8 cellular contexts compared by ENCODE assay signal in the genomic region with DNA sequence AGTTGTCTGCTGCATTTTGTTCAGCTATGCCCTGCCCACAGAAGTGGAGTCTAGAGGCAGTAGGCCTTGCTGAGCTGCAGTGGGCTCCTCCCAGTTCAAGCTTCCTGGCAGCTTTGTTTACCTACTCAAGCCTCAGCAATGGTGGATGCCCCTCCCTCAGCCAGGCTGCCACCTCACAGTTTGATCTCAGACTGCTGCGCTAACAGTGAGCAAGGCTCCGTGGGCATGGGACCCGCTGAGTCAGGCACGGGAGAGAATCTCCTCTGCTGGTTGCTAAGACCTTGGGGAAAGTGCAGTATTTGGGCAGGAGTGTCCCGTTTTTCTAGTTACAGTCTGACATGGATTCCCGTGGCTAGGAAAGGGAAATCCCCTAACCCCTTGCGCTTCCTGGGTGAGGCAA. TPM values are rescaled to one million over a fixed set of nuclear protein-coding genes. Genes with fewer than 3 reads are reported as not detected.
DNase-seq lines count a peak whose midpoint lies in the region; ATAC-seq and TF ChIP-seq lines count a peak whose summit lies in the region.
"Not testable (repeated sequence)": the region's sequence is repeated elsewhere in the genome, so short reads cannot be mapped to it uniquely, and the experiment has no call there.

No MANE protein-coding gene starts in this region.

- H3K27me3 Mint-ChIP-seq in CD4-positive, alpha-beta T cell; WTC11 (ENCODE audit: low read depth); activated CD4-positive, alpha-beta memory T cell treated with anti-CD3 and anti-CD28 coated beads, Interleukin-2, amount 10 ng/mL, durations not matched to agents 7 days and 5 days; activated T-helper 1 cell treated with anti-CD3 and anti-CD28 coated beads, Interleukin-12 subunit alpha, Interleukin-12 subunit beta, Interleukin-2, Interleukin-4 antibody, amounts not matched to agents 30 ng/mL and 10 ng/mL and 1 ng/mL, durations not matched to agents 14 hours and 24 hours and 36 hours (ENCODE audit: insufficient read depth): not testable (repeated sequence)

- peaks cover 5 to 60% (median 14%) of the 10 kb centered on the region in 3 donors for H3K36me3 ChIP-seq in esophagus squamous epithelium

- not testable (repeated sequence) for H3K27ac ChIP-seq in CD4-positive, alpha-beta T cell (ENCODE audit: low read depth, low read length)
- 0 out of 2 replicates have a peak overlapping the region, but pooled peaks have one; percentile 0 for H3K27ac ChIP-seq in RWPE1
- H3K27ac ChIP-seq in esophagus squamous epithelium = peak overlapping the region in 3 of 4 donors; percentile 25 to 64 (median 52)

- H3K27ac Mint-ChIP-seq in CD4-positive, alpha-beta T cell = peak overlapping the region; percentile 66
- H3K27ac Mint-ChIP-seq in WTC11 = peak overlapping the region; percentile 75; the same call in 1 of the 2 replicates
- H3K27ac Mint-ChIP-seq in activated CD4-positive, alpha-beta memory T cell treated with anti-CD3 and anti-CD28 coated beads, Interleukin-2, amount 10 ng/mL, durations not matched to agents 7 days and 5 days = peak overlapping the region; percentile 56
- not testable (repeated sequence) for H3K27ac Mint-ChIP-seq in activated T-helper 1 cell treated with anti-CD3 and anti-CD28 coated beads, Interleukin-12 subunit alpha, Interleukin-12 subunit beta, Interleukin-2, Interleukin-4 antibody, amounts not matched to agents 30 ng/mL and 10 ng/mL and 1 ng/mL, durations not matched to agents 14 hours and 24 hours and 36 hours

- peaks cover 15% of the 10 kb centered on the region for H3K4me1 Mint-ChIP-seq in CD4-positive, alpha-beta T cell (ENCODE audit: low read depth)
- H3K4me1 Mint-ChIP-seq in WTC11 = not testable (repeated sequence)
- H3K4me1 Mint-ChIP-seq in activated CD4-positive, alpha-beta memory T cell treated with anti-CD3 and anti-CD28 coated beads, Interleukin-2, amount 10 ng/mL, durations not matched to agents 7 days and 5 days = peaks cover 18% of the 10 kb centered on the region
- H3K4me1 Mint-ChIP-seq in activated T-helper 1 cell treated with anti-CD3 and anti-CD28 coated beads, Interleukin-12 subunit alpha, Interleukin-12 subunit beta, Interleukin-2, Interleukin-4 antibody, amounts not matched to agents 30 ng/mL and 10 ng/mL and 1 ng/mL, durations not matched to agents 14 hours and 24 hours and 36 hours (ENCODE audit: low read depth) = peaks cover 28% of the 10 kb centered on the region

- POLR2A ChIA-PET in CD4-positive, alpha-beta T cell (lab: Charles Lee); RWPE1 (lab: Yijun Ruan, JAX; ENCODE audit: low non-redundant PET); WTC11 (lab: Charles Lee): not testable (repeated sequence)
- POLR2A ChIA-PET in activated CD4-positive, alpha-beta memory T cell treated with anti-CD3 and anti-CD28 coated beads, Interleukin-2, amount 10 ng/mL, durations not matched to agents 7 days and 5 days (lab: Charles Lee) = interaction anchor here (1.6 kb wide), 1 partner anchor 13 kb away, joined by 4 read pairs; no protein-coding TSS in a partner anchor

- peaks cover 51% of the 10 kb centered on the region for H3K36me3 Mint-ChIP-seq in CD4-positive, alpha-beta T cell (ENCODE audit: low read depth)
- peaks cover 57% of the 10 kb centered on the region for H3K36me3 Mint-ChIP-seq in WTC11
- peaks cover 40% of the 10 kb centered on the region for H3K36me3 Mint-ChIP-seq in activated CD4-positive, alpha-beta memory T cell treated with anti-CD3 and anti-CD28 coated beads, Interleukin-2, amount 10 ng/mL, durations not matched to agents 7 days and 5 days (ENCODE audit: low read depth)
- peaks cover 39% of the 10 kb centered on the region for H3K36me3 Mint-ChIP-seq in activated T-helper 1 cell treated with anti-CD3 and anti-CD28 coated beads, Interleukin-12 subunit alpha, Interleukin-12 subunit beta, Interleukin-2, Interleukin-4 antibody, amounts not matched to agents 30 ng/mL and 10 ng/mL and 1 ng/mL, durations not matched to agents 14 hours and 24 hours and 36 hours (ENCODE audit: low read depth)

- not testable (repeated sequence) for H3K4me3 Mint-ChIP-seq in CD4-positive, alpha-beta T cell; WTC11; activated CD4-positive, alpha-beta memory T cell treated with anti-CD3 and anti-CD28 coated beads, Interleukin-2, amount 10 ng/mL, durations not matched to agents 7 days and 5 days
- peak overlapping the region; percentile 54 for H3K4me3 Mint-ChIP-seq in activated T-helper 1 cell treated with anti-CD3 and anti-CD28 coated beads, Interleukin-12 subunit alpha, Interleukin-12 subunit beta, Interleukin-2, Interleukin-4 antibody, amounts not matched to agents 30 ng/mL and 10 ng/mL and 1 ng/mL, durations not matched to agents 14 hours and 24 hours and 36 hours

- H3K9me3 Mint-ChIP-seq in CD4-positive, alpha-beta T cell; WTC11; activated CD4-positive, alpha-beta memory T cell treated with anti-CD3 and anti-CD28 coated beads, Interleukin-2, amount 10 ng/mL, durations not matched to agents 7 days and 5 days; activated T-helper 1 cell treated with anti-CD3 and anti-CD28 coated beads, Interleukin-12 subunit alpha, Interleukin-12 subunit beta, Interleukin-2, Interleukin-4 antibody, amounts not matched to agents 30 ng/mL and 10 ng/mL and 1 ng/mL, durations not matched to agents 14 hours and 24 hours and 36 hours: not testable (repeated sequence)

- not testable (repeated sequence) for TF ChIP-seq POLR2A in esophagus squamous epithelium (IDR thresholded peaks at IDR 0.05)

- CTCF ChIA-PET in CD4-positive, alpha-beta T cell (lab: Charles Lee); WTC11 (lab: Charles Lee); activated CD4-positive, alpha-beta memory T cell treated with anti-CD3 and anti-CD28 coated beads, Interleukin-2, amount 10 ng/mL, durations not matched to agents 7 days and 5 days (lab: Charles Lee): not testable (repeated sequence)
- CTCF ChIA-PET in RWPE1 (lab: Yijun Ruan, JAX) = interaction anchor here (0.7 kb wide), 1 partner anchor 14 kb away, joined by 3 read pairs; no protein-coding TSS in a partner anchor

- not testable (repeated sequence) for H3K4me3 ChIP-seq in esophagus squamous epithelium

- not testable (repeated sequence) for TF ChIP-seq CTCF in CD4-positive, alpha-beta T cell (IDR thresholded peaks at IDR 0.05); RWPE1 (conservative IDR thresholded peaks at IDR 0.05; ENCODE audit: low read depth); WTC11 (IDR thresholded peaks at IDR 0.05); esophagus squamous epithelium (IDR thresholded peaks at IDR 0.05)

- intact Hi-C loops in CD4-positive, alpha-beta T cell (cut with DNase I, micrococcal nuclease); activated T-helper 1 cell treated with anti-CD3 and anti-CD28 coated beads, Interleukin-12 subunit alpha, Interleukin-12 subunit beta, Interleukin-2, Interleukin-4 antibody, amounts not matched to agents 30 ng/mL and 10 ng/mL and 1 ng/mL, durations not matched to agents 14 hours and 24 hours and 36 hours (cut with micrococcal nuclease); esophagus squamous epithelium (cut with DNase I): not testable (repeated sequence)

- DNase-seq in CD4-positive, alpha-beta T cell = peak in 4 of 10 experiments; percentile 5 to 30 (median 18)
- DNase-seq in RWPE1 (ENCODE audit: low spot score); WTC11 (ENCODE audit: low spot score); esophagus squamous epithelium (lab: John Stamatoyannopoulos, UW): not testable (repeated sequence)
- DNase-seq in activated CD4-positive, alpha-beta memory T cell treated with anti-CD3 and anti-CD28 coated beads, Interleukin-2, amount 10 ng/mL, durations not matched to agents 7 days and 5 days = peak; percentile 40
- DNase-seq in activated T-helper 1 cell treated with anti-CD3 and anti-CD28 coated beads, Interleukin-12 subunit alpha, Interleukin-12 subunit beta, Interleukin-2, Interleukin-4 antibody, amounts not matched to agents 30 ng/mL and 10 ng/mL and 1 ng/mL, durations not matched to agents 14 hours and 24 hours and 36 hours (ENCODE audit: low spot score) = peak; percentile 24
- DNase-seq in central memory CD4-positive, alpha-beta T cell = peak; percentile 15
- DNase-seq in stimulated activated CD4-positive, alpha-beta T cell treated with anti-CD3 and anti-CD28 coated beads, Interleukin-15, amount 100 ng/mL, for 24 hours = peak; percentile 12

- not testable (repeated sequence) for H3K9me3 ChIP-seq in CD4-positive, alpha-beta T cell (ENCODE audit: control insufficient read depth, low read length); esophagus squamous epithelium

- 40 to 45% methylated on average over 2 of the region's 7 CpGs for WGBS in esophagus squamous epithelium, 2 donors

- ATAC-seq in CD4-positive, alpha-beta T cell (ENCODE audit: poor library complexity); WTC11: not testable (repeated sequence)

- not testable (repeated sequence) for H3K4me1 ChIP-seq in esophagus squamous epithelium

- not testable (repeated sequence) for H3K27me3 ChIP-seq in CD4-positive, alpha-beta T cell (ENCODE audit: control insufficient read depth, insufficient read depth, low read length); esophagus squamous epithelium

RNA-seq across cellular contexts. Expression of a gene that starts 49.4 kb away (rescaled TPM):
- total RNA-seq in CD4-positive, alpha-beta T cell = 10 to 100 TPM; 23.9 to 24.7 TPM
- total RNA-seq in WTC11 (2021) = 91.7 to 103 TPM (median 96.1 TPM) in 3 replicates
- total RNA-seq in activated CD4-positive, alpha-beta memory T cell treated with anti-CD3 and anti-CD28 coated beads, Interleukin-2, amount 10 ng/mL, durations not matched to agents 7 days and 5 days = 10 to 100 TPM; 35.8 to 40.1 TPM
- total RNA-seq in activated T-helper 1 cell treated with anti-CD3 and anti-CD28 coated beads, Interleukin-12 subunit alpha, Interleukin-12 subunit beta, Interleukin-2, Interleukin-4 antibody, amounts not matched to agents 30 ng/mL and 10 ng/mL and 1 ng/mL, durations not matched to agents 14 hours and 24 hours and 36 hours = 30.5 and 31.2 TPM in 2 replicates
- 10 to 100 TPM; 29.1 to 74.1 (median 42.5) TPM for total RNA-seq in esophagus squamous epithelium
